8 cellular contexts compared by ENCODE assay signal in the genomic region with DNA sequence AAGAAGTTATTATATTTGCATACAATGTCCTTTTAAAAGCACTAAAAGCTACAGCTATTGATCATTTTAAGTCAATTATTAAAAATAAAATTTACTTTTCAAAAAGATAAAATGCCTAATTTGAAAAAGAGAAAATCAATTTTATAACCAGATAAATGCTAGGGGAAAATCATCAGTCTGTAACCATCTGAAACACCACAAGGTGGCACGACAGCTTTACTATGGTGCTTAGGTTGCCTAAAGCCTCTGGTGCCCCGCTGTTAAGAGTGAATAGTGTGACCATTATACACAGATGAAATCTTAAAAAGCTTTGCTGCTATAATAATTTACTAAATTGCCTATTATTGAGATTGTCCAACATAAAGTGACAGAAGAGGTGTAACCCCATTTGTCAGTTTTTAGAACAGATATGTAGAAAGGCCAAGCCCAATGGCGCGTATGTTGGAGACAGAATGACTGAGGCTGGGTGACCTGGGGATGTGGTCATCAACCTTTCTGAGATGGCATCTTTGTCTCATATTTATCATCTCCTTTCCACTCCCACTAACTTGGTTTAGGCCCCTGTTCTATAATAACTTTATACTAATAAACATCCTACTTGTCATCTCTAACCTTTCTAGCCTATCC.
DNase-seq lines count a peak whose midpoint lies in the region; ATAC-seq and TF ChIP-seq lines count a peak whose summit lies in the region.

No MANE protein-coding gene starts in this region.

- TF ChIP-seq EP300 in sigmoid colon (IDR thresholded peaks at IDR 0.05): no peak

- H3K27ac ChIP-seq in heart right ventricle (no peak overlapping the region), WERI-Rb-1 (no peak overlapping the region), sigmoid colon (no peak overlapping the region)

- ATAC-seq in heart right ventricle (peak in 5 of 8 donors; percentile 51 to 75 (median 59)), Right ventricle myocardium inferior (no peak), GM21619 (IDR thresholded peaks at IDR 0.05; ENCODE audit: unreplicated experiment) (peak; percentile 83)

- TF ChIP-seq POLR2A in sigmoid colon (IDR thresholded peaks at IDR 0.05): no peak

- TF ChIP-seq CTCF in heart right ventricle (IDR thresholded peaks at IDR 0.05) (peak; percentile 19 to 74 (median 60)), WERI-Rb-1 (IDR thresholded peaks at IDR 0.05; ENCODE audit: low read depth, low read length) (peak; percentile 50), sigmoid colon (IDR thresholded peaks at IDR 0.05) (peak in 3 of 4 experiments; percentile 10 to 37 (median 34))

- WGBS in heart right ventricle, 2 donors: 59 to 60% methylated on average over 4 of the region's 4 CpGs
- WGBS in sigmoid colon, 2 donors: 52 to 64% methylated on average over 4 of the region's 4 CpGs

- H3K4me3 ChIP-seq in heart right ventricle: no peak overlapping the region
- H3K4me3 ChIP-seq in WERI-Rb-1 (ENCODE audit: low read depth, low read length): no peak overlapping the region
- H3K4me3 ChIP-seq in sigmoid colon: no peak overlapping the region

- H3K36me3 ChIP-seq in heart right ventricle: no peaks in the 10 kb centered on the region
- H3K36me3 ChIP-seq in WERI-Rb-1: no peaks in the 10 kb centered on the region
- H3K36me3 ChIP-seq in sigmoid colon: no peaks in the 10 kb centered on the region

- H3K4me1 ChIP-seq in heart right ventricle: no peaks in the 10 kb centered on the region
- H3K4me1 ChIP-seq in sigmoid colon: no peaks in the 10 kb centered on the region

- intact Hi-C loops in heart right ventricle (cut with DNase I): loop anchor here in 3 of 10 donors (2.0 to 5.0 kb wide), 2 partner anchors 182 to 184 kb away; no protein-coding TSS in a partner anchor
- intact Hi-C loops in Right ventricle myocardium inferior (cut with DNase I): loop anchor here (2.0 kb wide), 1 partner anchor 184 kb away; no protein-coding TSS in a partner anchor
- intact Hi-C loops in sigmoid colon (cut with DNase I): loop anchor here (2.0 kb wide), 1 partner anchor 184 kb away; no protein-coding TSS in a partner anchor

- in situ Hi-C loops in KBM-7 (cut with MboI; ENCODE audit: low pct_unique_long_range_greater_than_20kb, low sequenced_read_pairs): no loop called here

- DNase-seq in heart right ventricle (peak in 1 of 2 donors; percentile 22), Right ventricle myocardium inferior (ENCODE audit: missing footprints) (no peak), KBM-7 (peak; percentile 45), WERI-Rb-1 (peak; percentile 23), globus pallidus (ENCODE audit: low spot score) (peak; percentile 52), sigmoid colon (no peak), COR-L47 (lab: John Stamatoyannopoulos, UW) (no peak)

- peaks cover 0 to 9% (median 0%) of the 10 kb centered on the region in 11 donors for H3K9me3 ChIP-seq in heart right ventricle
- no peaks in the 10 kb centered on the region for H3K9me3 ChIP-seq in WERI-Rb-1 (ENCODE audit: severe bottlenecking)
- no peaks in the 10 kb centered on the region for H3K9me3 ChIP-seq in sigmoid colon

- no peaks in the 10 kb centered on the region for H3K27me3 ChIP-seq in heart right ventricle
- peaks cover 21% of the 10 kb centered on the region for H3K27me3 ChIP-seq in WERI-Rb-1 (ENCODE audit: insufficient read depth, low read depth, severe bottlenecking)
- H3K27me3 ChIP-seq in sigmoid colon: no peaks in the 10 kb centered on the region

Comparison
In these comparisons a context has a peak if more than half of its experiments do, and no peak if none do; other contexts are left out.
1. DNase-seq: peak in KBM-7 (single experiment), WERI-Rb-1 (single experiment) and globus pallidus (single experiment); none in Right ventricle myocardium inferior (single experiment), sigmoid colon (single experiment) and COR-L47 (single experiment).
2. Peak in every context shown above with its lines, with median percentiles within 50 percentile points of each other: CTCF ChIP-seq.